18 cellular contexts compared by ENCODE assay signal in the genomic region with DNA sequence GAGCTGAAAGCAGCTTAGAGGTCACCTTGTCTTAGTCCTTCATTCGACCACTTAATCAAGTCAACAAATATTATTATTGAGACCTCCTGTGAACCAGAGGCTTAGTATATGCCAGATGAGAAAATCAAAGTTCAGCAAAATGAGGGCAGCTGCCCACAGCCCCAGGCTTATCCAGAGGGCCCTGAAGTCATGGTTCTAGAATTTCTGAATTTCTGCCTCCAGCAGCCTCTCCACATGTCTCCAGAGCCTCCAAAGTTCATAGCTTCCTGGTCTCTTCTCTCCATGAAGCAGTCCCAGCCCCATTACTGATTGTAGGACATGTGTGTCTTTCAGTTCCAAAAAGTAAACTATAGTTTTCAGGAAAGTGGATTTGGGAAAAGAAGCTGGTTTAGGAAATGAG.
"Had no signal": no experiment of that assay in that cellular context is flagged by ENCODE, and none has a peak within 500 bp of the region (broad histone marks: within the 10 kb centered on the region; RNA-seq: fewer than 3 reads in every experiment).

No MANE protein-coding gene starts in this region.

- H3K36me3 Mint-ChIP-seq: memory B cell; natural killer cell treated with Interleukin-12 subunit alpha and Interleukin-12 subunit beta and Interleukin-15 and Interleukin-18, amount 100 ng/mL, for 72 hours; stimulated activated effector memory CD8-positive, alpha-beta T cell treated with anti-CD3 and anti-CD28 coated beads, Interleukin-12 subunit alpha, Interleukin-12 subunit beta, amount 100 ng/mL, for 72 hours had no signal

- ATAC-seq: heart left ventricle; left colon; natural killer cell treated with Interleukin-12 subunit alpha and Interleukin-12 subunit beta and Interleukin-15 and Interleukin-18, amount 100 ng/mL, for 72 hours; psoas muscle; stimulated activated effector memory CD8-positive, alpha-beta T cell treated with anti-CD3 and anti-CD28 coated beads, Interleukin-12 subunit alpha, Interleukin-12 subunit beta, amount 100 ng/mL, for 72 hours; stimulated activated naive CD8-positive, alpha-beta T cell treated with anti-CD3 and anti-CD28 coated beads, Interleukin-15, Interleukin-2, amounts not matched to agents 100 U/mL and 50 U/mL, for 24 hours had no signal

- H3K9me3 Mint-ChIP-seq: dendritic cell treated with granulocyte-macrophage colony-stimulating factor and Interleukin-4, amounts not matched to agents 40 ng/mL and 50 ng/mL, for 4 days; memory B cell; natural killer cell treated with Interleukin-12 subunit alpha and Interleukin-12 subunit beta and Interleukin-15 and Interleukin-18, amount 100 ng/mL, for 72 hours; stimulated activated effector memory CD8-positive, alpha-beta T cell treated with anti-CD3 and anti-CD28 coated beads, Interleukin-12 subunit alpha, Interleukin-12 subunit beta, amount 100 ng/mL, for 72 hours had no signal

- H3K4me1 ChIP-seq: heart left ventricle, right lobe of liver had no signal

- H3K27me3 Mint-ChIP-seq: dendritic cell treated with granulocyte-macrophage colony-stimulating factor and Interleukin-4, amounts not matched to agents 40 ng/mL and 50 ng/mL, for 4 days had no signal

- H3K27ac ChIP-seq: heart left ventricle, psoas muscle, right lobe of liver, suprapubic skin, tibial artery had no signal

- H3K4me3 Mint-ChIP-seq: dendritic cell treated with granulocyte-macrophage colony-stimulating factor and Interleukin-4, amounts not matched to agents 40 ng/mL and 50 ng/mL, for 4 days; memory B cell; natural killer cell treated with Interleukin-12 subunit alpha and Interleukin-12 subunit beta and Interleukin-15 and Interleukin-18, amount 100 ng/mL, for 72 hours; stimulated activated effector memory CD8-positive, alpha-beta T cell treated with anti-CD3 and anti-CD28 coated beads, Interleukin-12 subunit alpha, Interleukin-12 subunit beta, amount 100 ng/mL, for 72 hours had no signal

- DNase-seq: effector CD8-positive, alpha-beta T cell; foreskin melanocyte; heart left ventricle; hippocampal formation; left colon; midbrain; psoas muscle; retina; right lobe of liver; stimulated activated CD4-positive, alpha-beta T cell treated with anti-CD3 and anti-CD28 coated beads, Interleukin-4, amount 100 ng/mL, for 1 hour; stimulated activated CD8-positive, alpha-beta memory T cell treated with anti-CD3 and anti-CD28 coated beads, Interleukin-4, amount 100 ng/mL, for 48 hours; stimulated activated naive CD8-positive, alpha-beta T cell treated with anti-CD3 and anti-CD28 coated beads, Interleukin-15, Interleukin-2, amounts not matched to agents 100 U/mL and 50 U/mL, for 24 hours; tibial artery had no signal

- H3K4me1 Mint-ChIP-seq: memory B cell; stimulated activated effector memory CD8-positive, alpha-beta T cell treated with anti-CD3 and anti-CD28 coated beads, Interleukin-12 subunit alpha, Interleukin-12 subunit beta, amount 100 ng/mL, for 72 hours had no signal

- H3K27ac Mint-ChIP-seq: dendritic cell treated with granulocyte-macrophage colony-stimulating factor and Interleukin-4, amounts not matched to agents 40 ng/mL and 50 ng/mL, for 4 days; memory B cell; natural killer cell treated with Interleukin-12 subunit alpha and Interleukin-12 subunit beta and Interleukin-15 and Interleukin-18, amount 100 ng/mL, for 72 hours; stimulated activated effector memory CD8-positive, alpha-beta T cell treated with anti-CD3 and anti-CD28 coated beads, Interleukin-12 subunit alpha, Interleukin-12 subunit beta, amount 100 ng/mL, for 72 hours had no signal

- H3K9me3 ChIP-seq: heart left ventricle, psoas muscle, right lobe of liver, suprapubic skin, tibial artery had no signal

- H3K27me3 ChIP-seq: heart left ventricle, right lobe of liver, suprapubic skin, tibial artery had no signal

- H3K36me3 ChIP-seq: heart left ventricle, right lobe of liver, suprapubic skin, tibial artery had no signal

- H3K4me3 ChIP-seq: heart left ventricle, psoas muscle, right lobe of liver, suprapubic skin, tibial artery had no signal
